Comparison of ENCODE assay signal across 1 cellular context in genomic region chr20:31237763-31238162, GRCh38.
TF ChIP-seq lines count a peak whose summit lies in the region.

No MANE protein-coding gene starts in this region.

TF ChIP-seq in GM23338, 12 proteins besides CTCF, POLR2A, EP300 and RAD21 (continued from another document):
- TF ChIP-seq EZH2 (IDR thresholded peaks at IDR 0.05; ENCODE audit: low read depth, unreplicated experiment) (no peak), JUNB (IDR thresholded peaks at IDR 0.05; ENCODE audit: unreplicated experiment) (no peak)
